Comparison of ENCODE assay signal across 24 cellular contexts in the genomic region with DNA sequence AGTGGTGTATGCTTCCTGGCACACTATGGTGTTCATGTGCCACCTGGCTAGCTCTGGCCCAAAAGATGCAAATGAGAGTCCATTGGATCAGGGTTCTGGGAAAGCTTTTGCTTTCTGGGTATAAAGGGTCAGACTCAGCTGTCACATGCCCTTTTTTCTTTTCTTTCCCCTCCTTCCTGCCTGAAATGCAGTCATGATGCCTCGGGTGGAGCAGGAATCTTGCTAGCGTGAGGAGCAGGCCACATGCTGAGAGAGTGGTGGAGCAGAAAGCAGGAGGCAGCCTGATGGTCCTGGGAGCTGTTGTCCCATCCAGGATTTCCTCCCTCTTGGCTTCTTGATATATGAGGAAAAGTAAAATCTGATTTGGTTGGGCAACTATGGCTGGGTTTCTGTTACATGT. TPM values are rescaled to one million over a fixed set of nuclear protein-coding genes. Genes with fewer than 3 reads are reported as not detected.
DNase-seq lines count a peak whose midpoint lies in the region; FAIRE-seq and TF ChIP-seq lines count a peak whose summit lies in the region.
"Had no signal": no experiment of that assay in that cellular context is flagged by ENCODE, and none has a peak within 500 bp of the region (broad histone marks: within the 10 kb centered on the region; RNA-seq: fewer than 3 reads in every experiment).

No MANE protein-coding gene starts in this region.

- peak; percentile 31 for DNase-seq in H9
- no peak for DNase-seq in PC-9
- DNase-seq in keratinocyte (ENCODE audit: low read depth, low spot score) = no peak
- DNase-seq in thyroid gland = no peak
- DNase-seq in dedifferentiated amniotic fluid mesenchymal stem cell (ENCODE audit: extremely low spot score) = no peak
- no peak for DNase-seq in stomach
- DNase-seq in cerebellar cortex (ENCODE audit: low spot score) = no peak
- DNase-seq in OCI-M1 (lab: John Stamatoyannopoulos, UW) = no peak
- DNase-seq: ACHN; BE2C; C1 segment of cervical spinal cord; CD4-positive, CD25-positive, alpha-beta regulatory T cell; CD8-positive, alpha-beta memory T cell; COR-L47; DMS 273 treated with DMSO at 0.1 percent for 48 hours; GDM1; GM23248; H7 had no signal

- H2AK5ac ChIP-seq in H9 (ENCODE audit: insufficient read length, low read length) = no peak overlapping the region

- no peak for TF ChIP-seq EP300 in stomach (IDR thresholded peaks at IDR 0.05)

- no peak overlapping the region for H2BK120ac ChIP-seq in H9 (ENCODE audit: low read depth, low read length, poor library complexity, severe bottlenecking)

- H4K5ac ChIP-seq in H9 (ENCODE audit: insufficient read length, low read depth, low read length) = no peak overlapping the region

- H2BK5ac ChIP-seq in H9 (ENCODE audit: insufficient read length, low read length) = no peak overlapping the region

- peaks cover 3% of the 10 kb centered on the region for H3K23me2 ChIP-seq in H9 (ENCODE audit: insufficient read length, low read depth, low read length, poor library complexity, severe bottlenecking)

- H4K8ac ChIP-seq in H9 (replicated peaks; ENCODE audit: insufficient read length, low read depth, low read length) = no peak overlapping the region

- CTCF ChIA-PET in PC-9 (lab: Charles Lee) = no interaction called here

- no peak overlapping the region for H4K91ac ChIP-seq in H9 (ENCODE audit: insufficient read length, low read depth, low read length)

- no peak overlapping the region for H2AFZ ChIP-seq in H9 (ENCODE audit: low read length)
- H2AFZ ChIP-seq in PC-9 = no peak overlapping the region
- H2AFZ ChIP-seq in keratinocyte (ENCODE audit: control insufficient read depth, low read length) = peak overlapping the region; percentile 49
- H2AFZ ChIP-seq: GM23248 had no signal

- H3K4me1 Mint-ChIP-seq in H9 = peaks cover 45 to 60% of the 10 kb centered on the region in 2 experiments

- no peak overlapping the region for H2BK12ac ChIP-seq in H9 (ENCODE audit: insufficient read length, low read depth, low read length)

- peak; percentile 36 for FAIRE-seq in keratinocyte (lab: Jason Lieb, UNC)
- FAIRE-seq: A204.1, GM12892, GM18507 had no signal

- peaks cover 0 to 5% (median 2%) of the 10 kb centered on the region in 3 experiments; a peak in 5 of 7 replicates for H3K36me3 Mint-ChIP-seq in H9 (ENCODE audit: insufficient read depth in 1 of 3, low read depth in 3 of 3)

- H3K79me1 ChIP-seq in H9 (ENCODE audit: insufficient read depth, low read depth, low read length, poor library complexity, severe bottlenecking) = no peaks in the 10 kb centered on the region

- H3K4me2 ChIP-seq in H9 (ENCODE audit: insufficient read depth, insufficient read length, low read length) (no peak overlapping the region), PC-9 (peak overlapping the region; percentile 46), keratinocyte (ENCODE audit: control insufficient read depth, extremely low read depth, insufficient read depth, low read depth, low read length) (no peak overlapping the region)

- POLR2A ChIA-PET in PC-9 (lab: Charles Lee; ENCODE audit: unreplicated experiment) = interaction anchor here (0.5 kb wide), 1 partner anchor 18 kb away, joined by 14 read pairs; no protein-coding TSS in a partner anchor

- H3K4me3 ChIP-seq in PC-9 (no peak overlapping the region), keratinocyte (ENCODE audit: control insufficient read depth in 2 of 3, extremely low read depth in 1 of 3, insufficient read depth in 2 of 3, low read depth in 1 of 3, low read length in 3 of 3) (no peak overlapping the region), thyroid gland (replicated peaks in 1 of 3) (no peak overlapping the region), stomach (no peak overlapping the region)
- H3K4me3 ChIP-seq: GM23248, K562 had no signal

- no peaks in the 10 kb centered on the region for H3K27me3 ChIP-seq in H9 (ENCODE audit: insufficient read depth, low read length)
- H3K27me3 ChIP-seq in PC-9 (ENCODE audit: insufficient read depth, low read depth) = no peaks in the 10 kb centered on the region
- no peaks in the 10 kb centered on the region for H3K27me3 ChIP-seq in keratinocyte (ENCODE audit: control insufficient read depth, extremely low read depth, insufficient read depth, low read length)
- no peaks in the 10 kb centered on the region for H3K27me3 ChIP-seq in thyroid gland
- H3K27me3 ChIP-seq in stomach = peaks cover 0 to 31% (median 7%) of the 10 kb centered on the region in 3 donors

- no TSS peak for BruUV-seq in PC-9 (replicated peaks; lab: Mats Ljungman, UMichigan)

- no peak overlapping the region for H3K27ac Mint-ChIP-seq in H9
- H3K27ac Mint-ChIP-seq: CD4-positive, CD25-positive, alpha-beta regulatory T cell had no signal

- peaks cover 29% of the 10 kb centered on the region for H3F3A ChIP-seq in PC-9 (ENCODE audit: insufficient read depth, low read depth)

- intact Hi-C loops in PC-9 (cut with micrococcal nuclease; ENCODE audit: unreplicated experiment) (no loop called here), thyroid gland (cut with DNase I) (no loop called here), stomach (cut with DNase I; ENCODE audit: low total_unique reads) (no loop called here)

- no peaks in the 10 kb centered on the region for H3K36me3 ChIP-seq in PC-9 (ENCODE audit: low read depth)
- no peaks in the 10 kb centered on the region for H3K36me3 ChIP-seq in keratinocyte (ENCODE audit: control insufficient read depth in 2 of 2, extremely low read depth in 1 of 2, insufficient read depth in 2 of 2, low read length in 2 of 2)
- no peaks in the 10 kb centered on the region for H3K36me3 ChIP-seq in thyroid gland
- no peaks in the 10 kb centered on the region for H3K36me3 ChIP-seq in stomach
- H3K36me3 ChIP-seq: BE2C had no signal

- no peak overlapping the region for H3K23ac ChIP-seq in H9 (ENCODE audit: insufficient read length, low read depth, low read length)

- H3K4me1 ChIP-seq in H9 (ENCODE audit: insufficient read depth, low read length) (peaks cover 15% of the 10 kb centered on the region), PC-9 (replicated peaks; ENCODE audit: insufficient read depth) (peaks cover 39% of the 10 kb centered on the region), keratinocyte (ENCODE audit: control insufficient read depth, extremely low read depth, insufficient read depth, low read length) (peaks cover 8% of the 10 kb centered on the region), thyroid gland (peaks cover 22 to 35% of the 10 kb centered on the region in 2 donors), stomach (peaks cover 0 to 10% (median 8%) of the 10 kb centered on the region in 4 donors)
- H3K4me1 ChIP-seq: BE2C had no signal

- H3K4me3 Mint-ChIP-seq in H9 = no peak overlapping the region
- H3K4me3 Mint-ChIP-seq: CD8-positive, alpha-beta memory T cell had no signal

- no peaks in the 10 kb centered on the region for H3K9me3 ChIP-seq in H9 (ENCODE audit: control insufficient read depth, low read depth, low read length)
- H3K9me3 ChIP-seq in PC-9 (ENCODE audit: insufficient read depth, low read depth) = no peaks in the 10 kb centered on the region
- H3K9me3 ChIP-seq in keratinocyte (ENCODE audit: control insufficient read depth, low read depth, low read length) = no peaks in the 10 kb centered on the region
- no peaks in the 10 kb centered on the region for H3K9me3 ChIP-seq in thyroid gland
- H3K9me3 ChIP-seq in stomach = no peaks in the 10 kb centered on the region
- H3K9me3 ChIP-seq: BE2C had no signal

- H3K56ac ChIP-seq in H9 (ENCODE audit: insufficient read length, low read depth, low read length) = no peak overlapping the region

- peaks cover 35% of the 10 kb centered on the region for H3K27me3 Mint-ChIP-seq in H9 (ENCODE audit: low read depth)

- H4K20me1 ChIP-seq in H9 (ENCODE audit: control insufficient read depth, insufficient read depth, insufficient read length) (no peaks in the 10 kb centered on the region), PC-9 (ENCODE audit: insufficient read depth) (no peaks in the 10 kb centered on the region), keratinocyte (ENCODE audit: control insufficient read depth, extremely low read depth, insufficient read depth, low read length) (no peaks in the 10 kb centered on the region)

- no peaks in the 10 kb centered on the region for H3K9me1 ChIP-seq in keratinocyte (ENCODE audit: control insufficient read depth, extremely low read depth, insufficient read depth, low read length)

- no peaks in the 10 kb centered on the region; a peak in 1 of 5 replicates for H3K9me3 Mint-ChIP-seq in H9
- H3K9me3 Mint-ChIP-seq: CD8-positive, alpha-beta memory T cell had no signal

- TF ChIP-seq POLR2A in thyroid gland (IDR thresholded peaks at IDR 0.05) (no peak), stomach (IDR thresholded peaks at IDR 0.05) (no peak)

- H3K9ac ChIP-seq in H9 (ENCODE audit: extremely low read depth, insufficient read length, low read length) (no peak overlapping the region), keratinocyte (ENCODE audit: control insufficient read depth, extremely low read depth, insufficient read depth, low read length) (no peak overlapping the region)
- H3K9ac ChIP-seq: GM23248 had no signal

- H3K18ac ChIP-seq in H9 (ENCODE audit: insufficient read length, low read depth, low read length) = no peak overlapping the region

- H3T11ph ChIP-seq in H9 (ENCODE audit: low read length) = no peak overlapping the region

- dilution Hi-C loops in keratinocyte (cut with MboI; ENCODE audit: extremely low pct_ligation_motif_present, low sequenced_read_pairs) = no loop called here

- no peak overlapping the region for H2BK15ac ChIP-seq in H9 (ENCODE audit: low read depth, low read length)

- H3K79me2 ChIP-seq in H9 (ENCODE audit: insufficient read depth, low read length) (no peaks in the 10 kb centered on the region), PC-9 (ENCODE audit: low read depth) (peaks cover 5% of the 10 kb centered on the region; the same call in 1 of the 2 replicates), keratinocyte (ENCODE audit: control insufficient read depth, insufficient read depth, low read length) (peaks cover 5% of the 10 kb centered on the region)

- TF ChIP-seq CTCF in H9 (conservative IDR thresholded peaks at IDR 0.05) (no peak), PC-9 (conservative IDR thresholded peaks at IDR 0.05) (no peak), keratinocyte (optimal IDR thresholded peaks at IDR 0.05 in 1 of 3, IDR thresholded peaks at IDR 0.05 in 1 of 3, conservative IDR thresholded peaks at IDR 0.05 in 1 of 3; ENCODE audit: extremely low read depth in 1 of 3, insufficient read depth in 2 of 3, low read length in 3 of 3) (no peak), thyroid gland (IDR thresholded peaks at IDR 0.05) (no peak), stomach (IDR thresholded peaks at IDR 0.05) (no peak)

- no peaks in the 10 kb centered on the region for H3K9me2 ChIP-seq in PC-9 (ENCODE audit: insufficient read depth)

- H3K14ac ChIP-seq in H9 (ENCODE audit: insufficient read depth, low read length) = no peak overlapping the region

- H3K27ac ChIP-seq in H9 (ENCODE audit: insufficient read length, low read depth, low read length) (no peak overlapping the region), PC-9 (peak overlapping the region; percentile 81), keratinocyte (ENCODE audit: control insufficient read depth, insufficient read depth, low read length) (no peak overlapping the region), thyroid gland (peak overlapping the region in 2 of 3 donors; percentile 26 to 73), stomach (no peak overlapping the region)
- H3K27ac ChIP-seq: GM23248, HL-60 had no signal

- no peak overlapping the region for H3K4ac ChIP-seq in H9 (ENCODE audit: low read depth, low read length)

- no peak overlapping the region for H2BK20ac ChIP-seq in H9 (ENCODE audit: low read depth, low read length, poor library complexity, severe bottlenecking)

- no CpG with 5 or more reads among the region's 2 CpGs for WGBS in H9 (ENCODE audit: extremely low coverage, insufficient read length, low lambda C conversion rate)
- 48 to 49% methylated on average over 2 of the region's 2 CpGs for WGBS in thyroid gland, 2 donors
- WGBS in stomach, 5 donors = 63 to 74% (median 71%) methylated on average over 2 of the region's 2 CpGs

RNA-seq across cellular contexts. Expression of a gene that starts 2.7 kb away (rescaled TPM):
- total RNA-seq in H9 (2021) (25.1 and 29.6 TPM in 2 replicates), PC-9 (2021) (23.3 and 24.7 TPM in 2 replicates), thyroid gland (10 to 100 TPM in 3 of 4 donors, 1 to 10 TPM in 1; 8.3 to 69.9 (median 48.3) TPM), stomach (10 to 100 TPM in 4 of 5 donors, 1 to 10 TPM in 1; 8.5 to 48.7 (median 17.5) TPM)
- polyA plus RNA-seq in keratinocyte (13.1 to 17.7 TPM (median 17.2 TPM) in 3 replicates), stomach (10 to 100 TPM; 14.6 to 24.0 (median 16.6) TPM)
- polyA plus RNA-seq in keratinocyte (2011; ENCODE audit: low read depth) = 8.9 TPM
- polyA plus RNA-seq in keratinocyte (2011; cell fraction: cytosol; rRNA removed) = 13.2 and 14.6 TPM in 2 replicates
- 9.3 and 13.0 TPM in 2 replicates for polyA plus RNA-seq in keratinocyte (2011; cell fraction: nucleus; rRNA removed)
- polyA plus RNA-seq in keratinocyte (2012; ENCODE audit: low replicate concordance) = 22.6 and 25.2 TPM in 2 replicates
- 8.3 to 8.7 TPM (median 8.4 TPM) in 3 replicates for polyA minus RNA-seq in keratinocyte
- polyA minus RNA-seq in keratinocyte (2011; cell fraction: cytosol; rRNA and poly(A)+ RNA removed) = 15.3 TPM
- polyA minus RNA-seq in keratinocyte (2011; cell fraction: nucleus; rRNA and poly(A)+ RNA removed) = 3.1 and 4.6 TPM in 2 replicates

RNA-seq across cellular contexts. Expression of a gene that starts 9.0 kb away (rescaled TPM):
- total RNA-seq in H9 (2021) (14.9 and 15.3 TPM in 2 replicates), PC-9 (2021) (1.6 and 2.9 TPM in 2 replicates), thyroid gland (not detected), stomach (not detected)
- polyA plus RNA-seq in keratinocyte (0.89 to 3.6 TPM (median 1.9 TPM) in 3 replicates), stomach (under 1 TPM in 1 of 3 donors, not detected in 2; 0.10 TPM)
- 3.4 TPM for polyA plus RNA-seq in keratinocyte (2011; ENCODE audit: low read depth)
- polyA plus RNA-seq in keratinocyte (2011; cell fraction: cytosol; rRNA removed) = 1.4 and 3.2 TPM in 2 replicates
- 1.3 and 1.7 TPM in 2 replicates for polyA plus RNA-seq in keratinocyte (2011; cell fraction: nucleus; rRNA removed)
- polyA plus RNA-seq in keratinocyte (2012; ENCODE audit: low replicate concordance) = 1.9 and 3.3 TPM in 2 replicates
- polyA minus RNA-seq in keratinocyte = 1.0 to 2.5 TPM (median 1.2 TPM) in 3 replicates
- 3.5 TPM for polyA minus RNA-seq in keratinocyte (2011; cell fraction: cytosol; rRNA and poly(A)+ RNA removed)
- 1.5 and 1.7 TPM in 2 replicates for polyA minus RNA-seq in keratinocyte (2011; cell fraction: nucleus; rRNA and poly(A)+ RNA removed)
- total RNA-seq: CD4-positive, CD25-positive, alpha-beta regulatory T cell; CD8-positive, alpha-beta memory T cell; Daoy; GM23248; K562 had no signal
- polyA plus RNA-seq: CD4-positive, CD25-positive, alpha-beta regulatory T cell; CD8-positive, alpha-beta memory T cell; GM23248; K562 had no signal

RNA-seq across cellular contexts. Expression of a gene that starts 40.2 kb away (rescaled TPM):
- total RNA-seq in H9 (2021) (65.2 and 67.9 TPM in 2 replicates), PC-9 (2021) (73.8 and 130 TPM in 2 replicates), thyroid gland (100 to 1,000 TPM in 1 of 4 donors, 10 to 100 TPM in 3; 75.3 to 111 (median 95.8) TPM), stomach (100 to 1,000 TPM in 1 of 5 donors, 10 to 100 TPM in 4; 26.1 to 243 (median 75.0) TPM)
- polyA plus RNA-seq in keratinocyte (310 to 528 TPM (median 427 TPM) in 3 replicates), stomach (10 to 100 TPM; 63.6 to 94.9 (median 63.8) TPM)
- polyA plus RNA-seq in keratinocyte (2011; ENCODE audit: low read depth) = 38.5 TPM
- polyA plus RNA-seq in keratinocyte (2011; cell fraction: cytosol; rRNA removed) = 212 and 359 TPM in 2 replicates
- 329 and 426 TPM in 2 replicates for polyA plus RNA-seq in keratinocyte (2011; cell fraction: nucleus; rRNA removed)
- polyA plus RNA-seq in keratinocyte (2012; ENCODE audit: low replicate concordance) = 96.8 and 332 TPM in 2 replicates
- 145 to 269 TPM (median 183 TPM) in 3 replicates for polyA minus RNA-seq in keratinocyte
- polyA minus RNA-seq in keratinocyte (2011; cell fraction: cytosol; rRNA and poly(A)+ RNA removed) = 150 TPM
- polyA minus RNA-seq in keratinocyte (2011; cell fraction: nucleus; rRNA and poly(A)+ RNA removed) = 149 and 237 TPM in 2 replicates

Comparison
In these comparisons a context has a peak if more than half of its experiments do, and no peak if none do; other contexts are left out.
1. H3K27ac ChIP-seq: peak in PC-9 (single experiment) and thyroid gland (2 of 3); none in H9 (single experiment), keratinocyte (single experiment) and stomach (0 of 5).